In genomic region chr19:13162749-13163608, GRCh38 we compare ENCODE assay signal across 2 cellular contexts.
TF ChIP-seq lines count a peak whose summit lies in the region.

No MANE protein-coding gene starts in this region.

TF ChIP-seq in HEK293, 187 proteins besides CTCF, POLR2A, EP300 and RAD21 (continues in another document):
- TF ChIP-seq ZNF433 (tag by site-specific recombination; IDR thresholded peaks at IDR 0.05; ENCODE audit: low read depth): no peak
- TF ChIP-seq ZNF792 (tag by site-specific recombination; IDR thresholded peaks at IDR 0.05): no peak
- TF ChIP-seq PRDM10 (tag by site-specific recombination; IDR thresholded peaks at IDR 0.05): peak; percentile 59
- peak; percentile 85 for TF ChIP-seq ZNF629 (tag by site-specific recombination; IDR thresholded peaks at IDR 0.05)
- no peak for TF ChIP-seq ZNF658 (tag by site-specific recombination; IDR thresholded peaks at IDR 0.05)
- TF ChIP-seq ZNF544 (tag by site-specific recombination; IDR thresholded peaks at IDR 0.05): no peak
- TF ChIP-seq ZNF701 (tag by site-specific recombination; IDR thresholded peaks at IDR 0.05): no peak
- TF ChIP-seq PRDM1 (tag by site-specific recombination; IDR thresholded peaks at IDR 0.05): no peak
- no peak for TF ChIP-seq ZNF664 (tag by site-specific recombination; IDR thresholded peaks at IDR 0.05)
- TF ChIP-seq ZBTB10 (tag by site-specific recombination; IDR thresholded peaks at IDR 0.05): peak; percentile 63; the same call in 1 of the 2 replicates
- TF ChIP-seq KLF1 (tag by site-specific recombination; IDR thresholded peaks at IDR 0.05): peak; percentile 97
- no peak for TF ChIP-seq ZNF140 (tag by site-specific recombination; IDR thresholded peaks at IDR 0.05)
- peak; percentile 97 for TF ChIP-seq KLF8 (tag by site-specific recombination; IDR thresholded peaks at IDR 0.05)
- TF ChIP-seq ZBTB17 (tag by site-specific recombination; IDR thresholded peaks at IDR 0.05): peak; percentile 70
- peak; percentile 96 for TF ChIP-seq ZNF600 (tag by site-specific recombination; IDR thresholded peaks at IDR 0.05)
- peak; percentile 84 for TF ChIP-seq ZIC2 (tag by site-specific recombination; IDR thresholded peaks at IDR 0.05)
- 0 out of 2 replicates have a peak, but pooled peaks have one; percentile 7 for TF ChIP-seq ZNF184 (tag by site-specific recombination; IDR thresholded peaks at IDR 0.05)
- TF ChIP-seq ZFP3 (tag by site-specific recombination; IDR thresholded peaks at IDR 0.05; ENCODE audit: low read depth): no peak
- no peak for TF ChIP-seq ZSCAN23 (tag by site-specific recombination; IDR thresholded peaks at IDR 0.05)
- TF ChIP-seq ZSCAN5A (tag by site-specific recombination; IDR thresholded peaks at IDR 0.05): no peak
- peak; percentile 82 for TF ChIP-seq KLF16 (tag by site-specific recombination; IDR thresholded peaks at IDR 0.05)
- 0 out of 2 replicates have a peak, but pooled peaks have one; percentile 25 for TF ChIP-seq PRDM4 (tag by site-specific recombination; IDR thresholded peaks at IDR 0.05)

TF ChIP-seq in K562, 482 proteins besides CTCF, POLR2A, EP300 and RAD21 (continues in another document):
- TF ChIP-seq TBP (optimal IDR thresholded peaks at IDR 0.05; ENCODE audit: low read depth, low read length): no peak
- no peak for TF ChIP-seq HNRNPH1 (optimal IDR thresholded peaks at IDR 0.05; ENCODE audit: low read depth, low read length)
- TF ChIP-seq SLC30A9 (CRISPR knock-in tag; IDR thresholded peaks at IDR 0.05): no peak
- peak; percentile 22; the same call in 1 of the 2 replicates for TF ChIP-seq MXI1 (IDR thresholded peaks at IDR 0.05; ENCODE audit: low read depth, low read length)
- TF ChIP-seq GTF2B (IDR thresholded peaks at IDR 0.05; ENCODE audit: extremely low read depth, insufficient read length): peak; percentile 25
- TF ChIP-seq CBFB (CRISPR knock-in tag; IDR thresholded peaks at IDR 0.05): peak; percentile 85
- TF ChIP-seq TFAM (CRISPR knock-in tag; conservative IDR thresholded peaks at IDR 0.05): no peak
- TF ChIP-seq WHSC1 (IDR thresholded peaks at IDR 0.05; ENCODE audit: low read length): no peak
- TF ChIP-seq TCF3 (CRISPR knock-in tag; IDR thresholded peaks at IDR 0.05): 0 out of 2 replicates have a peak, but pooled peaks have one; percentile 3
- TF ChIP-seq ZNF3 (CRISPR knock-in tag; IDR thresholded peaks at IDR 0.05): no peak
- TF ChIP-seq ZNF277 (CRISPR knock-in tag; IDR thresholded peaks at IDR 0.05; ENCODE audit: borderline replicate concordance): no peak
- TF ChIP-seq GATAD2B (IDR thresholded peaks at IDR 0.05; ENCODE audit: borderline replicate concordance): peak; percentile 75; the same call in 1 of the 2 replicates
- TF ChIP-seq RREB1 (CRISPR knock-in tag; IDR thresholded peaks at IDR 0.05): peak; percentile 18; the same call in 1 of the 2 replicates
- peak; percentile 73 for TF ChIP-seq ZNF592 (IDR thresholded peaks at IDR 0.05)
- TF ChIP-seq HDGF (IDR thresholded peaks at IDR 0.05): peak; percentile 55; the same call in 1 of the 2 replicates
- TF ChIP-seq KAT2B (IDR thresholded peaks at IDR 0.05; ENCODE audit: low read depth, low read length): no peak
- TF ChIP-seq MXD1 (CRISPR knock-in tag; IDR thresholded peaks at IDR 0.05; ENCODE audit: borderline replicate concordance, poor library complexity, severe bottlenecking): no peak
- TF ChIP-seq HMGN3 (IDR thresholded peaks at IDR 0.05; ENCODE audit: borderline replicate concordance, extremely low read depth, insufficient read length, low read depth, low read length): peak; percentile 97
- peak; percentile 51; the same call in 1 of the 2 replicates for TF ChIP-seq ZNF79 (CRISPR knock-in tag; IDR thresholded peaks at IDR 0.05; ENCODE audit: low read depth)
- TF ChIP-seq MAZ (CRISPR knock-in tag; conservative IDR thresholded peaks at IDR 0.05 in 1 of 2, IDR thresholded peaks at IDR 0.05 in 1 of 2): peak; percentile 82 to 83; a peak in 3 of 4 replicates
- TF ChIP-seq STAT5A (IDR thresholded peaks at IDR 0.05; ENCODE audit: borderline replicate concordance, low read length): peak; percentile 51
- TF ChIP-seq SAP30 (IDR thresholded peaks at IDR 0.05; ENCODE audit: borderline replicate concordance, insufficient read depth, low read depth, low read length, poor library complexity, severe bottlenecking): no peak
- no peak for TF ChIP-seq ZNF668 (CRISPR knock-in tag; IDR thresholded peaks at IDR 0.05)
- peak; percentile 49 for TF ChIP-seq ZNF12 (CRISPR knock-in tag; IDR thresholded peaks at IDR 0.05)
- TF ChIP-seq ZKSCAN1 (IDR thresholded peaks at IDR 0.05; ENCODE audit: low read depth, low read length): 0 out of 2 replicates have a peak, but pooled peaks have one; percentile 28
- TF ChIP-seq NEUROD1 (IDR thresholded peaks at IDR 0.05; ENCODE audit: borderline replicate concordance, low read depth, low read length, partially characterized antibody): peak; percentile 9
- TF ChIP-seq NR4A1 (CRISPR knock-in tag; IDR thresholded peaks at IDR 0.05): peak; percentile 75; the same call in 1 of the 2 replicates
- no peak for TF ChIP-seq NR4A1 (tag; IDR thresholded peaks at IDR 0.05)
- peak; percentile 63; the same call in 1 of the 2 replicates for TF ChIP-seq ARID4B (CRISPR knock-in tag; IDR thresholded peaks at IDR 0.05)
